In genomic region chr7:5692112-5692844, GRCh38 we compare ENCODE assay signal across 8 cellular contexts.
DNase-seq lines count a peak whose midpoint lies in the region; ATAC-seq and TF ChIP-seq lines count a peak whose summit lies in the region.

No MANE protein-coding gene starts in this region.

- H3K9me3 ChIP-seq in OCI-LY7 (ENCODE audit: low read length) (no peaks in the 10 kb centered on the region), mesodermal cell (ENCODE audit: control insufficient read depth, low read length) (no peaks in the 10 kb centered on the region), upper lobe of right lung (no peaks in the 10 kb centered on the region)

- no peak overlapping the region for H3K4me3 ChIP-seq in OCI-LY7 (ENCODE audit: low read depth, low read length, poor library complexity, severe bottlenecking)
- no peak overlapping the region for H3K4me3 ChIP-seq in mesodermal cell (ENCODE audit: extremely low read depth, insufficient read depth, low read length, poor library complexity, severe bottlenecking)
- no peak overlapping the region for H3K4me3 ChIP-seq in upper lobe of right lung

- in situ Hi-C loops in G401 (cut with HindIII; ENCODE audit: low sequenced_read_pairs) = no loop called here

- POLR2A ChIA-PET in OCI-LY7 (lab: Charles Lee) = interaction anchor here (0.6 to 2.4 kb wide), 7 partner anchors 12 to 296 kb away, joined by 3 to 9 read pairs (median 4); partner anchors contain the start of gene TNRC18

- H3K4me2 ChIP-seq in OCI-LY7 (ENCODE audit: low read length) = peak overlapping the region; percentile 73; the same call in 1 of the 2 replicates

- H3K27me3 ChIP-seq in upper lobe of right lung = no peaks in the 10 kb centered on the region

- TF ChIP-seq POLR2A in erythroblast (IDR thresholded peaks at IDR 0.05; ENCODE audit: low read length) = no peak

- peaks cover 16% of the 10 kb centered on the region for H4K20me1 ChIP-seq in OCI-LY7 (ENCODE audit: insufficient read depth, low read length)

- intact Hi-C loops in OCI-LY7 (cut with micrococcal nuclease; ENCODE audit: unreplicated experiment) (no loop called here), upper lobe of right lung (cut with DNase I) (no loop called here)

- no TSS peak for BruUV-seq in OCI-LY7 (replicated peaks; lab: Mats Ljungman, UMichigan)

- ATAC-seq in upper lobe of right lung (peak; percentile 21), HG03139 (IDR thresholded peaks at IDR 0.05; ENCODE audit: unreplicated experiment) (no peak)

- CTCF ChIA-PET in OCI-LY7 (lab: Charles Lee; ENCODE audit: unreplicated experiment) = interaction anchor here (1.4 to 3.6 kb wide), 2 partner anchors 12 to 14 kb away, joined by 4 to 13 read pairs; no protein-coding TSS in a partner anchor

- DNase-seq in G401 (ENCODE audit: low spot score) = peak; percentile 80
- DNase-seq in OCI-LY7 (ENCODE audit: low spot score) = no peak
- peak; percentile 70 to 94 for DNase-seq in dermis microvascular lymphatic vessel endothelial cell (ENCODE audit: low read depth in 2 of 2)
- DNase-seq in upper lobe of right lung = no peak
- DNase-seq in erythroblast (lab: John Stamatoyannopoulos, UW) = no peak
- no peak for DNase-seq in activated CD8-positive, alpha-beta memory T cell treated with anti-CD3 and anti-CD28 coated beads for 24 hours

- H3K27ac ChIP-seq in OCI-LY7 (ENCODE audit: low read depth, low read length, poor library complexity, severe bottlenecking) (no peak overlapping the region), mesodermal cell (ENCODE audit: low read depth, low read length, severe bottlenecking) (peak overlapping the region; percentile 94), upper lobe of right lung (peak overlapping the region; percentile 77)

- WGBS in mesodermal cell (ENCODE audit: insufficient coverage in 2 of 2), 2 experiments = 86% methylated on average over 6 to 10 of the region's 14 CpGs

- no peak for TF ChIP-seq CTCF in OCI-LY7 (conservative IDR thresholded peaks at IDR 0.05; ENCODE audit: low read length)
- no peak for TF ChIP-seq CTCF in upper lobe of right lung (IDR thresholded peaks at IDR 0.05)

- H3K4me1 ChIP-seq in OCI-LY7 (ENCODE audit: insufficient read depth, low read length, poor library complexity, severe bottlenecking) = peaks cover 42% of the 10 kb centered on the region
- H3K4me1 ChIP-seq in mesodermal cell (ENCODE audit: control insufficient read depth, insufficient read depth, low read length, poor library complexity, severe bottlenecking) = peaks cover 65% of the 10 kb centered on the region
- H3K4me1 ChIP-seq in upper lobe of right lung = peaks cover 93% of the 10 kb centered on the region

- H3K36me3 ChIP-seq in OCI-LY7 (ENCODE audit: insufficient read depth, low read length) (peaks cover 14% of the 10 kb centered on the region), mesodermal cell (ENCODE audit: control insufficient read depth, insufficient read depth, low read length) (peaks cover 36% of the 10 kb centered on the region), upper lobe of right lung (no peaks in the 10 kb centered on the region)

- no peak overlapping the region for H2AFZ ChIP-seq in OCI-LY7 (ENCODE audit: low read length)

- no peaks in the 10 kb centered on the region for H3K9me2 ChIP-seq in OCI-LY7 (ENCODE audit: insufficient read depth, low read length)

- no peaks in the 10 kb centered on the region for H3K79me2 ChIP-seq in OCI-LY7 (ENCODE audit: insufficient read depth, low read depth, low read length)

Comparison
In these comparisons a context has a peak if more than half of its experiments do, and no peak if none do; other contexts are left out.
1. DNase-seq: peak in G401 (single experiment) and dermis microvascular lymphatic vessel endothelial cell (2 of 2); none in OCI-LY7 (single experiment), upper lobe of right lung (single experiment), erythroblast (0 of 2) and activated CD8-positive, alpha-beta memory T cell treated with anti-CD3 and anti-CD28 coated beads for 24 hours (single experiment).